Comparison of ENCODE assay signal across 8 cellular contexts in the genomic region with DNA sequence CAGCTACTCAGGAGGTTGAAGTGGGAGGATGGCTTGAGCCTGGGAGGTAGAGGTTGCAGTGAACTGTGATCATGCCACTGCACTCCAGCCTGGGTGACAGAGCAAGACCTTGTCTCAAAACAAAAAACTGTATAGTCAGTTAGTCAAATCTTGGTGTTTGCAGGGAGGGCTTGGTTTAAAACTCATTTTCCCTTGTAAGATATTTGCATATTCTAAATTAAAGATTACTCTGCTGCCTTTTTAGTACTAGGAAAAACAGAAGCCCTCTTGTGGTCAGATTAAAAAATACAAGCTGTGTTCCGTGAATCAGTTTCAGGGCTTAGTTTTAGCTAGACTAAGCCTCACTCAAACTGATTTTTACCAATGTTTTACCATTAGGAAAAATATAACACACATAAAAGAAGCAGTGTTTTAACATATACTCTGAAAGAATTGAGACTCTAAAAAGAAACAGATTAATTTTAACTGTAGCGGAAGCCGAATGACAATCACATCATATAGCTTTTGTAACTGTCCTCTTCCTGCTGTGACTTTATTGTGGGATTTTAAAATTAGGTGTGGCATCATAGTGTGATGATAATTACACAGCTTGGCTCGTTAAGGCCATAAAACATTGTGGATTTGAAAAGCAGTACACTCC.
DNase-seq lines count a peak whose midpoint lies in the region; ATAC-seq, FAIRE-seq and TF ChIP-seq lines count a peak whose summit lies in the region.

No MANE protein-coding gene starts in this region.

- H3K27ac Mint-ChIP-seq in endothelial cell (ENCODE audit: unreplicated experiment) = no peak overlapping the region

- intact Hi-C loops in left ventricle myocardium superior (cut with micrococcal nuclease) = loop anchor here (5.0 kb wide), 1 partner anchor 340 kb away; no protein-coding TSS in a partner anchor
- intact Hi-C loops in cardiac septum (cut with DNase I) = loop anchor here (2.0 kb wide), 2 partner anchors 198 to 342 kb away; no protein-coding TSS in a partner anchor
- intact Hi-C loops in pancreas (cut with DNase I) = loop anchor here in 1 of 3 donors (10.0 kb wide), 1 partner anchor 198 kb away; a partner anchor contains a TSS

- FAIRE-seq in pancreas (lab: Jason Lieb, UNC) = no peak

- 49 to 50% methylated on average over 4 of the region's 4 CpGs for WGBS in pancreas, 2 donors

- no peak for DNase-seq in left ventricle myocardium superior
- DNase-seq in cardiac septum (ENCODE audit: low spot score) = no peak
- DNase-seq in NT2/D1 (ENCODE audit: low read depth, low spot score) = no peak
- no peak for DNase-seq in endothelial cell (ENCODE audit: low spot score)
- DNase-seq in pancreas = no peak
- DNase-seq in activated effector memory CD4-positive, alpha-beta T cell treated with anti-CD3 and anti-CD28 coated beads, Interleukin-2, amount 50 U/mL, for 16 hours = no peak
- no peak for DNase-seq in C1 segment of cervical spinal cord (lab: John Stamatoyannopoulos, UW)

- no peaks in the 10 kb centered on the region for H3K4me1 ChIP-seq in NT2/D1 (ENCODE audit: insufficient read depth, insufficient read length)
- H3K4me1 ChIP-seq in pancreas = no peaks in the 10 kb centered on the region

- H3K27me3 Mint-ChIP-seq in endothelial cell (ENCODE audit: unreplicated experiment) = peaks cover 3% of the 10 kb centered on the region

- ATAC-seq in left ventricle myocardium superior (peak; percentile 32), HG03159 (IDR thresholded peaks at IDR 0.05; ENCODE audit: unreplicated experiment) (peak; percentile 65), pancreas (peak in 3 of 4 donors; percentile 60 to 69 (median 65))

- no peak overlapping the region for H3K27ac ChIP-seq in pancreas

- H3K9me3 ChIP-seq in NT2/D1 (ENCODE audit: insufficient read depth, low read length) (0 out of 2 replicates have a peak, but pooled peaks cover 7% of the 10 kb centered on the region), pancreas (no peaks in the 10 kb centered on the region)

- no peak overlapping the region for H3K4me3 Mint-ChIP-seq in endothelial cell (ENCODE audit: unreplicated experiment)

- H3K9me3 Mint-ChIP-seq in endothelial cell (ENCODE audit: unreplicated experiment) = no peaks in the 10 kb centered on the region

- no peaks in the 10 kb centered on the region for H3K4me1 Mint-ChIP-seq in endothelial cell (ENCODE audit: unreplicated experiment)

- TF ChIP-seq CTCF in endothelial cell (IDR thresholded peaks at IDR 0.05; ENCODE audit: unreplicated experiment) = peak; percentile 91
- peak; percentile 26 to 68 (median 53) for TF ChIP-seq CTCF in pancreas (IDR thresholded peaks at IDR 0.05)

- H3K36me3 Mint-ChIP-seq in endothelial cell (ENCODE audit: low read depth, unreplicated experiment) = no peaks in the 10 kb centered on the region

- H3K9ac ChIP-seq in NT2/D1 (ENCODE audit: insufficient read length, low read depth) = peak overlapping the region; percentile 32

- H3K4me3 ChIP-seq in NT2/D1 (ENCODE audit: insufficient read length, low read depth) = no peak overlapping the region
- no peak overlapping the region for H3K4me3 ChIP-seq in pancreas

- H3K36me3 ChIP-seq in NT2/D1 (ENCODE audit: insufficient read depth, insufficient read length, low read length) = no peaks in the 10 kb centered on the region
- no peaks in the 10 kb centered on the region for H3K36me3 ChIP-seq in pancreas

- H3K27me3 ChIP-seq in NT2/D1 (ENCODE audit: insufficient read depth, insufficient read length) = no peaks in the 10 kb centered on the region
- no peaks in the 10 kb centered on the region for H3K27me3 ChIP-seq in pancreas
